In genomic region chr2:238699307-238700121, GRCh38 we compare ENCODE assay signal across 21 cellular contexts.
"Had no signal": no experiment of that assay in that cellular context is flagged by ENCODE, and none has a peak within 500 bp of the region (broad histone marks: within the 10 kb centered on the region; RNA-seq: fewer than 3 reads in every experiment).

No MANE protein-coding gene starts in this region.

- H3K4me1 ChIP-seq: adrenal gland, parathyroid adenoma, spleen had no signal

- H3K27ac ChIP-seq: parathyroid adenoma, SK-N-MC, spleen, thyroid gland had no signal

- H3K27me3 ChIP-seq: adrenal gland, esophagus squamous epithelium, heart right ventricle, spleen, thyroid gland, uterus had no signal

- H3K36me3 ChIP-seq: adrenal gland, esophagus squamous epithelium, heart right ventricle, spleen, thyroid gland, uterus had no signal

- DNase-seq: activated CD4-positive, alpha-beta T cell treated with anti-CD3 and anti-CD28 coated beads, Interleukin-2, amount 10 ng/mL, durations not matched to agents 7 days and 5 days; activated CD4-positive, CD25-positive, alpha-beta regulatory T cell; activated CD8-positive, alpha-beta memory T cell treated with anti-CD3 and anti-CD28 coated beads, Interleukin-2, amount 50 U/mL, for 4 hours; activated CD8-positive, alpha-beta T cell treated with anti-CD3 and anti-CD28 coated beads, Interleukin-2, amount 10 ng/mL, durations not matched to agents 7 days and 5 days; activated gamma-delta T cell; activated T-cell treated with anti-CD3 and anti-CD28 coated beads, Interleukin-2, amount 50 U/mL, for 72 hours; effector CD8-positive, alpha-beta T cell; esophagus squamous epithelium; immature natural killer cell; naive thymus-derived CD4-positive, alpha-beta T cell; spleen; stimulated activated naive B cell treated with anti-CD40 and anti-IgM and Interleukin-4, amounts not matched to agents 10 μg/mL and 1 μg/mL and 100 μg/mL, for 72 hours; T-helper 1 cell; T1000 had no signal

- ATAC-seq: activated CD8-positive, alpha-beta T cell treated with anti-CD3 and anti-CD28 coated beads, Interleukin-2, amount 10 ng/mL, durations not matched to agents 7 days and 5 days; activated T-cell treated with anti-CD3 and anti-CD28 coated beads, Interleukin-2, amount 50 U/mL, for 72 hours; naive thymus-derived CD4-positive, alpha-beta T cell; sciatic nerve; stimulated activated naive B cell treated with anti-CD40 and anti-IgM and Interleukin-4, amounts not matched to agents 10 μg/mL and 1 μg/mL and 100 μg/mL, for 72 hours had no signal

- H3K4me3 ChIP-seq: adrenal gland, esophagus squamous epithelium, heart right ventricle, SK-N-MC, spleen, thyroid gland, uterus had no signal

- H3K9me3 ChIP-seq: adrenal gland, esophagus squamous epithelium, heart right ventricle, spleen, thyroid gland, uterus had no signal
